ENCODE assay signal across 25 cellular contexts in genomic region chr5:32833621-32834102, GRCh38.
"Had no signal": no experiment of that assay in that cellular context is flagged by ENCODE, and none has a peak within 500 bp of the region (broad histone marks: within the 10 kb centered on the region; RNA-seq: fewer than 3 reads in every experiment).

No MANE protein-coding gene starts in this region.

- H3K4me2 ChIP-seq: hepatocyte had no signal

- H3K27me3 ChIP-seq: brain microvascular endothelial cell, gastrocnemius medialis, hepatocyte had no signal

- H3K36me3 Mint-ChIP-seq: activated CD8-positive, alpha-beta memory T cell treated with anti-CD3 and anti-CD28 coated beads, Interleukin-2, amount 10 ng/mL, durations not matched to agents 7 days and 5 days; activated naive CD8-positive, alpha-beta T cell treated with anti-CD3 and anti-CD28 coated beads for 36 hours; type B pancreatic cell had no signal

- H2AFZ ChIP-seq: hepatocyte had no signal

- H3K4me1 Mint-ChIP-seq: activated CD8-positive, alpha-beta memory T cell treated with anti-CD3 and anti-CD28 coated beads, Interleukin-2, amount 10 ng/mL, durations not matched to agents 7 days and 5 days; nephron had no signal

- H3K27ac ChIP-seq: brain microvascular endothelial cell, gastrocnemius medialis, hepatocyte had no signal

- H3K4me3 ChIP-seq: gastrocnemius medialis, hepatocyte, mucosa of descending colon had no signal

- ATAC-seq: activated CD8-positive, alpha-beta memory T cell treated with anti-CD3 and anti-CD28 coated beads, Interleukin-2, amount 10 ng/mL, durations not matched to agents 7 days and 5 days; activated CD8-positive, alpha-beta T cell treated with anti-CD3 and anti-CD28 coated beads, Interleukin-2, amount 10 ng/mL, durations not matched to agents 7 days and 5 days; effector memory CD8-positive, alpha-beta T cell; gastrocnemius medialis; left ventricle myocardium superior; mucosa of descending colon had no signal

- DNase-seq: activated CD4-positive, alpha-beta T cell treated with anti-CD3 and anti-CD28 coated beads for 1 hour; activated CD4-positive, alpha-beta T cell treated with anti-CD3 and anti-CD28 coated beads, Interleukin-2, amount 50 U/mL, for 1 hour; activated CD8-positive, alpha-beta memory T cell treated with anti-CD3 and anti-CD28 coated beads, Interleukin-2, amount 10 ng/mL, durations not matched to agents 7 days and 5 days; activated CD8-positive, alpha-beta T cell treated with anti-CD3 and anti-CD28 coated beads, Interleukin-2, amount 10 ng/mL, durations not matched to agents 7 days and 5 days; activated effector memory CD4-positive, alpha-beta T cell treated with Interleukin-2 at 50 U/mL for 16 hours; activated naive CD4-positive, alpha-beta T cell treated with Interleukin-2 at 50 U/mL for 16 hours; activated naive CD8-positive, alpha-beta T cell treated with anti-CD3 and anti-CD28 coated beads for 36 hours; amniotic stem cell; brain microvascular endothelial cell; cortex of kidney; effector memory CD8-positive, alpha-beta T cell; gastrocnemius medialis; glutamatergic neuron; left cardiac atrium; left ventricle myocardium superior; mucosa of descending colon; posterior cingulate gyrus; right cardiac atrium; substantia nigra had no signal

- H3K36me3 ChIP-seq: brain microvascular endothelial cell, gastrocnemius medialis had no signal

- FAIRE-seq: astrocyte, keratinocyte had no signal

- H3K4me3 Mint-ChIP-seq: activated CD8-positive, alpha-beta memory T cell treated with anti-CD3 and anti-CD28 coated beads, Interleukin-2, amount 10 ng/mL, durations not matched to agents 7 days and 5 days; activated CD8-positive, alpha-beta T cell treated with anti-CD3 and anti-CD28 coated beads, Interleukin-2, amount 10 ng/mL, durations not matched to agents 7 days and 5 days; activated naive CD8-positive, alpha-beta T cell treated with anti-CD3 and anti-CD28 coated beads for 36 hours; effector memory CD8-positive, alpha-beta T cell; nephron; stimulated activated naive CD8-positive, alpha-beta T cell treated with anti-CD3 and anti-CD28 coated beads, Interleukin-15, Interleukin-2, amounts not matched to agents 100 ng/mL and 50 ng/mL, for 24 hours; type B pancreatic cell had no signal

- H3K27me3 Mint-ChIP-seq: activated CD8-positive, alpha-beta memory T cell treated with anti-CD3 and anti-CD28 coated beads, Interleukin-2, amount 10 ng/mL, durations not matched to agents 7 days and 5 days; activated naive CD8-positive, alpha-beta T cell treated with anti-CD3 and anti-CD28 coated beads for 36 hours; effector memory CD8-positive, alpha-beta T cell; stimulated activated naive CD8-positive, alpha-beta T cell treated with anti-CD3 and anti-CD28 coated beads, Interleukin-15, Interleukin-2, amounts not matched to agents 100 ng/mL and 50 ng/mL, for 24 hours had no signal

- H3K4me1 ChIP-seq: gastrocnemius medialis had no signal

- H3K9me3 ChIP-seq: gastrocnemius medialis, mucosa of descending colon had no signal

- H3K27ac Mint-ChIP-seq: activated CD8-positive, alpha-beta memory T cell treated with anti-CD3 and anti-CD28 coated beads, Interleukin-2, amount 10 ng/mL, durations not matched to agents 7 days and 5 days; activated CD8-positive, alpha-beta T cell treated with anti-CD3 and anti-CD28 coated beads, Interleukin-2, amount 10 ng/mL, durations not matched to agents 7 days and 5 days; activated naive CD8-positive, alpha-beta T cell treated with anti-CD3 and anti-CD28 coated beads for 36 hours; effector memory CD8-positive, alpha-beta T cell; nephron; stimulated activated naive CD8-positive, alpha-beta T cell treated with anti-CD3 and anti-CD28 coated beads, Interleukin-15, Interleukin-2, amounts not matched to agents 100 ng/mL and 50 ng/mL, for 24 hours; type B pancreatic cell had no signal
